Comparison of ENCODE assay signal across 18 cellular contexts in the genomic region with DNA sequence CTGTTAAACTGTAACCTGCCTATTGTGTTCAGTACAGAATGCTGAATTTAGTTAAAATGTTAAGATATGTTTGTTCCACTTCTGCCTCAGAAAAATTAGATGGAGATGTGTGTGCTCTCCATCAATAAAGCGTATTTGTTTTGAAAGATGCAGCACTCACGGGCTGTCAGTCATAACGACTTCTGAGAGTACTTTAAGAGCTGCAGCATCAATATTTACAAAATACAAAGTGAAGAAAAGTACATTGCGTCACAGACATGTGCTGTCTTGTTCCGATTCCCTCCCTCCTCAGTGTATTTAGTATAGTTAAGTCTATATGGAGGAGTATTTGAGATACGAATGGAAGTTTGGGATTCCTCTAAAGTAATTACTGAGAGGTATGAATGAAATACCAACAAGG.
DNase-seq lines count a peak whose midpoint lies in the region; ATAC-seq, FAIRE-seq and TF ChIP-seq lines count a peak whose summit lies in the region.
"Had no signal": no experiment of that assay in that cellular context is flagged by ENCODE, and none has a peak within 500 bp of the region (broad histone marks: within the 10 kb centered on the region; RNA-seq: fewer than 3 reads in every experiment).

No MANE protein-coding gene starts in this region.

- H3K4me3 ChIP-seq in bronchial epithelial cell (ENCODE audit: low read depth, low read length) (no peak overlapping the region), heart right ventricle (no peak overlapping the region)
- H3K4me3 ChIP-seq: K562 had no signal

- FAIRE-seq in bronchial epithelial cell (lab: Jason Lieb, UNC) = no peak
- FAIRE-seq: K562 had no signal

- H3K27me3 Mint-ChIP-seq in mesothelial cell of epicardium (ENCODE audit: low read depth) = no peaks in the 10 kb centered on the region

- intact Hi-C loops in heart right ventricle (cut with DNase I) = loop anchor here in 1 of 10 donors (10.0 kb wide), 1 partner anchor 45 kb away; no protein-coding TSS in a partner anchor

- H3K4me3 Mint-ChIP-seq in mesothelial cell of epicardium = no peak overlapping the region
- H3K4me3 Mint-ChIP-seq: H9 had no signal

- no peak for ATAC-seq in heart right ventricle
- ATAC-seq: K562, Panc1, Right ventricle myocardium inferior had no signal

- no peaks in the 10 kb centered on the region for H3K9me3 ChIP-seq in heart right ventricle

- peaks cover 20% of the 10 kb centered on the region for H3K4me1 Mint-ChIP-seq in mesothelial cell of epicardium

- no peaks in the 10 kb centered on the region for H3K27me3 ChIP-seq in bronchial epithelial cell (ENCODE audit: control insufficient read depth, insufficient read depth, low read length)
- no peaks in the 10 kb centered on the region for H3K27me3 ChIP-seq in heart right ventricle

- H3K36me3 ChIP-seq in bronchial epithelial cell (ENCODE audit: control insufficient read depth, insufficient read depth, low read length) (no peaks in the 10 kb centered on the region), heart right ventricle (no peaks in the 10 kb centered on the region)

- no peak overlapping the region for H3K27ac ChIP-seq in heart right ventricle
- H3K27ac ChIP-seq: C4-2B had no signal

- H3K27ac Mint-ChIP-seq in mesothelial cell of epicardium = peak overlapping the region; percentile 35
- H3K27ac Mint-ChIP-seq: H9 had no signal

- no peak for TF ChIP-seq CTCF in bronchial epithelial cell (IDR thresholded peaks at IDR 0.05; ENCODE audit: insufficient read depth, low read length, severe bottlenecking)
- TF ChIP-seq CTCF in mesothelial cell of epicardium (IDR thresholded peaks at IDR 0.05; ENCODE audit: unreplicated experiment) = no peak
- no peak for TF ChIP-seq CTCF in heart right ventricle (IDR thresholded peaks at IDR 0.05)

- 88 to 90% methylated on average over 6 of the region's 6 CpGs for WGBS in heart right ventricle, 2 donors

- DNase-seq in DMS53 treated with DMSO at 0.1 percent for 48 hours (lab: John Stamatoyannopoulos, UW; ENCODE audit: unreplicated experiment) (peak; percentile 28), HPDE6-E6E7 (ENCODE audit: extremely low spot score) (peak; percentile 15), bronchial epithelial cell (ENCODE audit: low read depth) (peak; percentile 88), mesothelial cell of epicardium (ENCODE audit: low spot score in 2 of 2, unreplicated experiment in 2 of 2) (no peak), heart right ventricle (no peak), NCI-H1436 treated with DMSO at 0.1 percent for 48 hours (lab: John Stamatoyannopoulos, UW) (no peak)
- no peak for DNase-seq in stimulated activated CD4-positive, alpha-beta T cell treated with anti-CD3 and anti-CD28 coated beads, Interleukin-4, amount 100 ng/mL, for 1 hour
- DNase-seq: AML-193, DMS 273 treated with DMSO at 0.1 percent for 48 hours, GDM1, H9, NCI-H1105 treated with DMSO at 0.1 percent for 48 hours, NCI-H1930, NCI-H2171 had no signal

- H3K9me3 Mint-ChIP-seq in mesothelial cell of epicardium = no peaks in the 10 kb centered on the region
- H3K9me3 Mint-ChIP-seq: H9 had no signal

- peaks cover 2% of the 10 kb centered on the region for H3K36me3 Mint-ChIP-seq in mesothelial cell of epicardium

- H3K4me1 ChIP-seq in heart right ventricle = peaks cover 0 to 21% (median 9%) of the 10 kb centered on the region in 9 donors

Comparison
In these comparisons a context has a peak if more than half of its experiments do, and no peak if none do; other contexts are left out.
1. DNase-seq: peak in DMS53 treated with DMSO at 0.1 percent for 48 hours (single experiment), HPDE6-E6E7 (single experiment) and bronchial epithelial cell (single experiment); none in mesothelial cell of epicardium (0 of 2), stimulated activated CD4-positive, alpha-beta T cell treated with anti-CD3 and anti-CD28 coated beads, Interleukin-4, amount 100 ng/mL, for 1 hour (single experiment), heart right ventricle (0 of 2) and NCI-H1436 treated with DMSO at 0.1 percent for 48 hours (single experiment).